Comparison of ENCODE assay signal across 21 cellular contexts in the genomic region with DNA sequence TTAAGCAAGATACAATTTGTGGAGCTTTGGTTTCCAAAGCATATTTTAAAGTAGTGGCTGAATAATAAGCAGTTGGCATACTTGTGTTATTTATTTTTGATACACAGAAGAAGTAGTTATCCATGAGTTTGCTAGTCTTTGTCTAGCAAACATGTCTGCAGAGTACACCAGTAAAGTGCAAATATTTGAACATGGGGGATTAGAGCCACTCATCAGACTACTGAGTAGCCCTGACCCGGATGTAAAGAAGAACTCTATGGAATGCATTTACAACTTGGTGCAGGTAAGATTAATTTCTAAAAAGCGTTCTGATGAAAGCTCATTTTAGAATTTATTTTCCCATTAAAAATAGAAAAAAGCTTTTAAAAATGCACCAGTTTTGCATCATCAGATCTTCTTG.
"Had no signal": no experiment of that assay in that cellular context is flagged by ENCODE, and none has a peak within 500 bp of the region (broad histone marks: within the 10 kb centered on the region; RNA-seq: fewer than 3 reads in every experiment).

No MANE protein-coding gene starts in this region.

- DNase-seq: activated CD4-positive, alpha-beta memory T cell treated with anti-CD3 and anti-CD28 coated beads for 36 hours; activated CD4-positive, alpha-beta T cell treated with anti-CD3 and anti-CD28 coated beads, Interleukin-2, amount 10 ng/mL, durations not matched to agents 7 days and 5 days; activated CD4-positive, CD25-positive, alpha-beta regulatory T cell; activated CD8-positive, alpha-beta memory T cell treated with anti-CD3 and anti-CD28 coated beads for 24 hours; activated effector memory CD4-positive, alpha-beta T cell treated with anti-CD3 and anti-CD28 coated beads, Interleukin-2, amount 50 U/mL, for 16 hours; activated naive CD4-positive, alpha-beta T cell treated with Interleukin-2 at 50 U/mL for 16 hours; activated T-cell treated with anti-CD3 and anti-CD28 coated beads, Interleukin-2, amount 50 U/mL, for 4 hours; amygdala; MG63; MV-4-11; NCI-H1105; NCI-H1436 treated with DMSO at 0.1 percent for 48 hours; NCI-H187; NCI-H2081; NCI-H82; PC-3; SIG-M5; T-helper 17 cell; T-helper 9 cell had no signal

- FAIRE-seq: astrocyte, RCC 7860 had no signal
